9 cellular contexts compared by ENCODE assay signal in genomic region chr13:28717170-28717569, GRCh38. TPM values are rescaled to one million over a fixed set of nuclear protein-coding genes. Genes with fewer than 3 reads are reported as not detected.
DNase-seq lines count a peak whose midpoint lies in the region; ATAC-seq and TF ChIP-seq lines count a peak whose summit lies in the region.
"Had no signal": no experiment of that assay in that cellular context is flagged by ENCODE, and none has a peak within 500 bp of the region (broad histone marks: within the 10 kb centered on the region; RNA-seq: fewer than 3 reads in every experiment).

No MANE protein-coding gene starts in this region.

- H3K4me3 ChIP-seq in HEK293 (ENCODE audit: low read depth, low read length) (no peak overlapping the region), fibroblast of villous mesenchyme (ENCODE audit: low read depth, low read length) (peak overlapping the region; percentile 83), skeletal muscle satellite cell (ENCODE audit: low read length) (peak overlapping the region; percentile 84)

- peak overlapping the region; percentile 96 for H3K9ac ChIP-seq in skeletal muscle satellite cell (ENCODE audit: low read depth, low read length)

- intact Hi-C loops in activated B cell treated with CpG ODN at 0.5 μM for 24 hours (cut with micrococcal nuclease) = loop anchor here (5.0 to 10.0 kb wide), 6 partner anchors 285 to 1932 kb away; partner anchors contain the start of genes MTIF3 and RPL21

- POLR2A ChIA-PET in HEK293 (lab: Yijun Ruan, JAX) (interaction anchor here (0.7 to 1.2 kb wide), 3 partner anchors 21 to 1097 kb away, joined by 3 to 7 read pairs (median 5); partner anchors contain the start of genes LNX2 and POMP), activated B cell treated with CpG ODN at 0.5 μM for 24 hours (lab: Charles Lee) (interaction anchor here (0.6 to 4.3 kb wide), 5 partner anchors 9 to 80 kb away, joined by 3 to 37 read pairs (median 3); partner anchors contain the start of gene POMP)

- H3K27ac Mint-ChIP-seq in activated B cell treated with CpG ODN at 0.5 μM for 24 hours = peak overlapping the region; percentile 50

- H3K9me3 ChIP-seq in HEK293 (ENCODE audit: control insufficient read depth, insufficient read depth, low read depth, low read length) (no peaks in the 10 kb centered on the region), skeletal muscle satellite cell (replicated peaks; ENCODE audit: low read length) (no peaks in the 10 kb centered on the region)
- H3K9me3 ChIP-seq: thoracic aorta had no signal

- peaks cover 18% of the 10 kb centered on the region for H3K36me3 Mint-ChIP-seq in activated B cell treated with CpG ODN at 0.5 μM for 24 hours (ENCODE audit: low read depth)

- H3K4me1 Mint-ChIP-seq in activated B cell treated with CpG ODN at 0.5 μM for 24 hours = peaks cover 23% of the 10 kb centered on the region

- H3K4me1 ChIP-seq in HEK293 (ENCODE audit: control insufficient read depth, insufficient read depth, low read length) (no peaks in the 10 kb centered on the region; the same call in 1 of the 2 replicates), skeletal muscle satellite cell (ENCODE audit: control insufficient read depth, insufficient read depth, low read length) (peaks cover 40% of the 10 kb centered on the region)

- ATAC-seq in activated B cell treated with CpG ODN at 0.5 μM for 24 hours (ENCODE audit: low read depth) (no peak), HG03108 (IDR thresholded peaks at IDR 0.05; ENCODE audit: unreplicated experiment) (no peak), HG02678 (IDR thresholded peaks at IDR 0.05; ENCODE audit: unreplicated experiment) (no peak)

- H3K4me3 Mint-ChIP-seq in activated B cell treated with CpG ODN at 0.5 μM for 24 hours = peak overlapping the region; percentile 62

- CTCF ChIA-PET in HEK293 (lab: Yijun Ruan, JAX) = interaction anchor here (0.7 kb wide), 2 partner anchors 31 to 37 kb away, joined by 3 to 5 read pairs; no protein-coding TSS in a partner anchor
- CTCF ChIA-PET in activated B cell treated with CpG ODN at 0.5 μM for 24 hours (lab: Charles Lee) = no interaction called here

- TF ChIP-seq CTCF in HEK293 (tag by site-specific recombination; IDR thresholded peaks at IDR 0.05) = no peak
- no peak for TF ChIP-seq CTCF in activated B cell treated with CpG ODN at 0.5 μM for 24 hours (IDR thresholded peaks at IDR 0.05)
- TF ChIP-seq CTCF in fibroblast of villous mesenchyme (IDR thresholded peaks at IDR 0.05; ENCODE audit: insufficient read depth, low read depth, low read length) = no peak

- no peaks in the 10 kb centered on the region for H3K36me3 ChIP-seq in HEK293 (ENCODE audit: control insufficient read depth in 2 of 2, insufficient read depth in 1 of 2, low read length in 2 of 2)
- no peaks in the 10 kb centered on the region for H3K36me3 ChIP-seq in skeletal muscle satellite cell (ENCODE audit: insufficient read depth, low read length)
- H3K36me3 ChIP-seq: thoracic aorta had no signal

- H3K4me2 ChIP-seq in skeletal muscle satellite cell (ENCODE audit: low read length) = peak overlapping the region; percentile 97

- DNase-seq in activated B cell treated with CpG ODN at 0.5 μM for 24 hours = no peak
- peak; percentile 32 for DNase-seq in fibroblast of villous mesenchyme (ENCODE audit: low read depth)
- no peak for DNase-seq in hippocampal formation (lab: John Stamatoyannopoulos, UW)
- DNase-seq in DMS79 treated with DMSO at 0.1 percent for 48 hours (lab: John Stamatoyannopoulos, UW) = no peak

- H3K27ac ChIP-seq in HEK293 (ENCODE audit: extremely low read depth, low read depth, low read length) = peak overlapping the region; percentile 2; the same call in 1 of the 2 replicates

- H3K27me3 ChIP-seq in skeletal muscle satellite cell (ENCODE audit: control insufficient read depth, insufficient read depth, low read length) = no peaks in the 10 kb centered on the region

- H3K27me3 Mint-ChIP-seq in activated B cell treated with CpG ODN at 0.5 μM for 24 hours = no peaks in the 10 kb centered on the region

- no peaks in the 10 kb centered on the region for H3K9me3 Mint-ChIP-seq in activated B cell treated with CpG ODN at 0.5 μM for 24 hours

TF ChIP-seq in HEK293, 187 proteins besides CTCF, POLR2A, EP300 and RAD21:
- TF ChIP-seq ZNF501 (tag by site-specific recombination; IDR thresholded peaks at IDR 0.05) = no peak
- TF ChIP-seq ZNF600 (tag by site-specific recombination; IDR thresholded peaks at IDR 0.05) = no peak
- peak; percentile 64 for TF ChIP-seq PRDM10 (tag by site-specific recombination; IDR thresholded peaks at IDR 0.05)
- no peak for TF ChIP-seq ZNF585B (tag by site-specific recombination; IDR thresholded peaks at IDR 0.05)
TF ChIP-seq in HEK293: peak in this region for 1.

RNA-seq across cellular contexts. Expression of gene SLC46A3, which starts 1.6 kb away (rescaled TPM):
- 8.6 and 11.8 TPM in 2 replicates for total RNA-seq in activated B cell treated with CpG ODN at 0.5 μM for 24 hours
- total RNA-seq in fibroblast of villous mesenchyme = 2.9 and 4.7 TPM in 2 replicates
- total RNA-seq in skeletal muscle satellite cell (2012; rRNA removed) = 0.25 and 2.0 TPM in 2 replicates

RNA-seq across cellular contexts. Expression of gene POMP, which starts 58.2 kb away (rescaled TPM):
- total RNA-seq in activated B cell treated with CpG ODN at 0.5 μM for 24 hours (54.0 and 56.0 TPM in 2 replicates), fibroblast of villous mesenchyme (107 and 108 TPM in 2 replicates)
- 174 and 228 TPM in 2 replicates for total RNA-seq in skeletal muscle satellite cell (2012; rRNA removed)
